In the genomic region with DNA sequence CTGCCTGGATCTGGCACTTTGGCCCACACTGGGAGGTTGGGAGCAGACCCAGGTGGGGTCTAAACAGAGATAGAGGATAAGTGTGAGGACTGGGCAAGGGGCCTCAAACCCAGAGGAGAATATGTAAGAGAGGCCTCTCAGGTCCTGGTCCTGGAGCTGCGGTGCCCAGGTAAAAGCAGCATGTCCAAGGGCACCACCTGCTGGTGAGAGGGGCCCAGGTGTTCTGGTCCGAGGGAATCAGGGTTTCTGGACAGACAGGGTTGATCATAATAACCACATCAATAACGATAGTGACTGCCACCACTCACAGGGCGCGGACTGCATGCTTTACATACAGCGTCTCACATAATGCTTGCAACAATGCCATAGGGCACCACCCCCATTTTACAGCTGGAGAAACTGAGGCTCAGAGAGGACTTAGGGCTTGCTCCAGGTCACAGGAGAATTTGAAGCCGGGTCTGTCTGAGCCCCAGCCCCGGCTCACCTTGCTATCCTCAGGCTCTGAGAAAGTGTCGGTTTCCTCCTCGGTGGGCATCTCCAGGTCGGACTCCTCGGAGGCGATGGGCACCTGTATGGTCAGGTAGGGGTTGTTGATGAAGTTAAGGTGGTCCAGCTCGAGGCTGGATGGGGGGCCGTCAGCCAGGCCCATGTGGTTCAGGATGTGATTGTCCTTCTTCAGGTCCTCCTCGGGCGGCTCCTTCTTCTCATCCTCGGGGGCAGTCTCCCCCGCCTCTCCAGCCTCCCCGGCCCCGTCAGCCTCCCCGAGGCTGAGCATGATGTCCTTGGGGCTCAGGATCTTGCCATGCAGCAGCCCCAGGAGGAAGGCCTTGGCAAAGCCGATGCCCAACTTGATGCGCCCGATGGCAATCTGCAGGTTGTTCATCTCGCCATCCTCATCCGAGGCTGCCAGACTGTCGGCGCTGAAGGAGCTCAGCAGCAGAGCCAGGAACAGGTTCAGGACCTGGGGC, we compare ENCODE assay signal across 9 cellular contexts. TPM values are rescaled to one million over a fixed set of nuclear protein-coding genes. Genes with fewer than 3 reads are reported as not detected.
DNase-seq lines count a peak whose midpoint lies in the region; ATAC-seq, FAIRE-seq and TF ChIP-seq lines count a peak whose summit lies in the region.
"Had no signal": no experiment of that assay in that cellular context is flagged by ENCODE, and none has a peak within 500 bp of the region (broad histone marks: within the 10 kb centered on the region; RNA-seq: fewer than 3 reads in every experiment).

No MANE protein-coding gene starts in this region.

- ATAC-seq in activated T-cell treated with anti-CD3 and anti-CD28 coated beads, Interleukin-2, amount 50 U/mL, for 72 hours (replicated peaks in 1 of 2) = no peak
- ATAC-seq in GM19467 (IDR thresholded peaks at IDR 0.05; ENCODE audit: unreplicated experiment) = no peak

- H4K8ac ChIP-seq in mesendoderm (ENCODE audit: low read depth, low read length) = no peak overlapping the region

- peak; percentile 31 for TF ChIP-seq CTCF in D721Med (IDR thresholded peaks at IDR 0.05; ENCODE audit: insufficient read depth, missing control alignments)
- TF ChIP-seq CTCF in HFFc6 (IDR thresholded peaks at IDR 0.05) = peak; percentile 62

- no peak overlapping the region for H2BK120ac ChIP-seq in mesendoderm (ENCODE audit: low read depth, low read length)

- H3K27ac ChIP-seq in mesendoderm (ENCODE audit: low read depth, low read length) (no peak overlapping the region), substantia nigra (ENCODE audit: low read depth, low read length, poor library complexity, severe bottlenecking) (no peak overlapping the region)

- no peak overlapping the region for H2BK15ac ChIP-seq in mesendoderm (replicated peaks; ENCODE audit: low read depth)

- no peak overlapping the region for H3K56ac ChIP-seq in mesendoderm (ENCODE audit: low read length)

- H3K4me2 ChIP-seq in mesendoderm (ENCODE audit: low read length) = no peak overlapping the region

- H3K4me1 ChIP-seq in mesendoderm (ENCODE audit: control insufficient read depth, low read depth, low read length) = no peaks in the 10 kb centered on the region

- H3K9me3 Mint-ChIP-seq in HFFc6 = no peaks in the 10 kb centered on the region
- H3K9me3 Mint-ChIP-seq in activated T-cell treated with anti-CD3 and anti-CD28 coated beads, Interleukin-2, amount 50 U/mL, for 72 hours = no peaks in the 10 kb centered on the region

- H3K36me3 ChIP-seq in mesendoderm (ENCODE audit: control insufficient read depth, insufficient read depth, low read length) = no peaks in the 10 kb centered on the region

- no peak overlapping the region for H3K4me3 Mint-ChIP-seq in HFFc6
- no peak overlapping the region for H3K4me3 Mint-ChIP-seq in activated T-cell treated with anti-CD3 and anti-CD28 coated beads, Interleukin-2, amount 50 U/mL, for 72 hours

- no peak overlapping the region for H3K9ac ChIP-seq in mesendoderm (ENCODE audit: low read length)

- H2AK5ac ChIP-seq in mesendoderm (ENCODE audit: low read length) = no peak overlapping the region

- H3K36me3 Mint-ChIP-seq in HFFc6 (ENCODE audit: low read depth) = no peaks in the 10 kb centered on the region
- H3K36me3 Mint-ChIP-seq in activated T-cell treated with anti-CD3 and anti-CD28 coated beads, Interleukin-2, amount 50 U/mL, for 72 hours (ENCODE audit: insufficient read depth in 2 of 2) = no peaks in the 10 kb centered on the region

- H4K5ac ChIP-seq in mesendoderm (ENCODE audit: low read length) = no peak overlapping the region

- H3K27ac Mint-ChIP-seq in HFFc6 = no peak overlapping the region
- no peak overlapping the region for H3K27ac Mint-ChIP-seq in activated T-cell treated with anti-CD3 and anti-CD28 coated beads, Interleukin-2, amount 50 U/mL, for 72 hours

- no peaks in the 10 kb centered on the region for H3K79me1 ChIP-seq in mesendoderm (ENCODE audit: low read length)

- H3K79me2 ChIP-seq in mesendoderm (ENCODE audit: control insufficient read depth, insufficient read depth, low read length) = no peaks in the 10 kb centered on the region

- H3K27me3 Mint-ChIP-seq in HFFc6 (ENCODE audit: insufficient read depth) = peaks cover 11% of the 10 kb centered on the region
- no peaks in the 10 kb centered on the region for H3K27me3 Mint-ChIP-seq in activated T-cell treated with anti-CD3 and anti-CD28 coated beads, Interleukin-2, amount 50 U/mL, for 72 hours (ENCODE audit: low read depth)

- H3K18ac ChIP-seq in mesendoderm (ENCODE audit: low read length) = no peak overlapping the region

- H3K23ac ChIP-seq in mesendoderm (ENCODE audit: low read length) = no peak overlapping the region

- WGBS in mesendoderm (ENCODE audit: extremely low coverage, insufficient coverage, low lambda C conversion rate) = no CpG with 5 or more reads among the region's 29 CpGs

- H3K27me3 ChIP-seq in mesendoderm (ENCODE audit: insufficient read depth, low read length, poor library complexity) = no peaks in the 10 kb centered on the region

- H2BK5ac ChIP-seq in mesendoderm (ENCODE audit: low read length) = no peak overlapping the region

- no peak for DNase-seq in D721Med (ENCODE audit: insufficient read length, low spot score)
- no peak for DNase-seq in HFFc6
- peak; percentile 26 to 35 for DNase-seq in activated T-cell treated with anti-CD3 and anti-CD28 coated beads, Interleukin-2, amount 50 U/mL, for 72 hours
- peak; percentile 54 for DNase-seq in mesendoderm
- DNase-seq in substantia nigra (lab: John Stamatoyannopoulos, UW) = no peak
- DNase-seq in foreskin melanocyte = no peak
- DNase-seq in T1000 (lab: John Stamatoyannopoulos, UW) = no peak

- H3K4ac ChIP-seq in mesendoderm (ENCODE audit: low read depth, low read length) = no peak overlapping the region

- peaks cover 7% of the 10 kb centered on the region for H3K4me1 Mint-ChIP-seq in HFFc6 (ENCODE audit: low read depth)
- peaks cover 35% of the 10 kb centered on the region for H3K4me1 Mint-ChIP-seq in activated T-cell treated with anti-CD3 and anti-CD28 coated beads, Interleukin-2, amount 50 U/mL, for 72 hours (ENCODE audit: low read depth)

- no peak overlapping the region for H3K4me3 ChIP-seq in mesendoderm (ENCODE audit: low read length)

- FAIRE-seq in D721Med (lab: Jason Lieb, UNC) = no peak

RNA-seq across cellular contexts. Expression of a gene that starts 19.1 kb away (rescaled TPM):
- under 1 TPM in 5 of 6 experiments, not detected in 1; 0.26 to 0.76 (median 0.34) TPM for total RNA-seq in HFFc6 (2021; fragmentation: NEBNext Ultra II Directional; extraction: Animal tissue kit (Norgen Biotek cat#: 25700))
- 10 to 100 TPM; 24.8 to 31.0 TPM for total RNA-seq in activated T-cell treated with anti-CD3 and anti-CD28 coated beads, Interleukin-2, amount 50 U/mL, for 72 hours
- polyA plus RNA-seq in mesendoderm (2013, experiment 1 of 2) = 0.87 TPM
- 0.94 TPM for polyA plus RNA-seq in mesendoderm (2013, experiment 2 of 2)
- total RNA-seq: RPMI7951 had no signal

RNA-seq across cellular contexts. Expression of a gene that starts 21.5 kb away (rescaled TPM):
- not detected for total RNA-seq in HFFc6 (2021; fragmentation: NEBNext Ultra II Directional; extraction: Animal tissue kit (Norgen Biotek cat#: 25700))
- total RNA-seq in activated T-cell treated with anti-CD3 and anti-CD28 coated beads, Interleukin-2, amount 50 U/mL, for 72 hours = 1 to 10 TPM in 1 of 2 donors, under 1 TPM in 1; 0.93 to 1.0 TPM
- polyA plus RNA-seq in mesendoderm (2013, experiment 1 of 2) = 1.4 TPM
- 1.6 TPM for polyA plus RNA-seq in mesendoderm (2013, experiment 2 of 2)
- total RNA-seq: RPMI7951 had no signal

RNA-seq across cellular contexts. Expression of a gene that starts 32.6 kb away (rescaled TPM):
- total RNA-seq in HFFc6 (2021; fragmentation: NEBNext Ultra II Directional; extraction: Animal tissue kit (Norgen Biotek cat#: 25700)) = not detected
- total RNA-seq in activated T-cell treated with anti-CD3 and anti-CD28 coated beads, Interleukin-2, amount 50 U/mL, for 72 hours = not detected
- polyA plus RNA-seq in mesendoderm (2013, experiment 1 of 2) = 0.14 TPM
- 0.35 TPM for polyA plus RNA-seq in mesendoderm (2013, experiment 2 of 2)
- total RNA-seq: RPMI7951 had no signal

RNA-seq across cellular contexts. Expression of a gene that starts 40.2 kb away (rescaled TPM):
- total RNA-seq in HFFc6 (2021; fragmentation: NEBNext Ultra II Directional; extraction: Animal tissue kit (Norgen Biotek cat#: 25700)) = not detected
- not detected for total RNA-seq in activated T-cell treated with anti-CD3 and anti-CD28 coated beads, Interleukin-2, amount 50 U/mL, for 72 hours
- polyA plus RNA-seq in mesendoderm (2013, experiment 1 of 2) = 0.51 TPM
- 0.46 TPM for polyA plus RNA-seq in mesendoderm (2013, experiment 2 of 2)
- total RNA-seq: RPMI7951 had no signal

RNA-seq across cellular contexts. Expression of a gene that starts 46.9 kb away (rescaled TPM):
- under 1 TPM in 3 of 6 experiments, not detected in 3; 0.17 to 0.27 (median 0.19) TPM for total RNA-seq in HFFc6 (2021; fragmentation: NEBNext Ultra II Directional; extraction: Animal tissue kit (Norgen Biotek cat#: 25700))
- total RNA-seq in activated T-cell treated with anti-CD3 and anti-CD28 coated beads, Interleukin-2, amount 50 U/mL, for 72 hours = 1 to 10 TPM in 1 of 2 donors, under 1 TPM in 1; 0.96 to 1.1 TPM
- polyA plus RNA-seq in mesendoderm (2013, experiment 1 of 2) = 0.22 TPM
- 0.27 TPM for polyA plus RNA-seq in mesendoderm (2013, experiment 2 of 2)
- total RNA-seq: RPMI7951 had no signal

Comparison
In these comparisons a context has a peak if more than half of its experiments do, and no peak if none do; other contexts are left out.
1. DNase-seq: peak in activated T-cell treated with anti-CD3 and anti-CD28 coated beads, Interleukin-2, amount 50 U/mL, for 72 hours (2 of 2) and mesendoderm (single experiment); none in D721Med (single experiment), HFFc6 (single experiment), substantia nigra (0 of 49), foreskin melanocyte (single experiment) and T1000 (single experiment).
2. RNA of a gene that starts 19.1 kb away (total RNA-seq): 24.8 to 31.0 TPM in activated T-cell treated with anti-CD3 and anti-CD28 coated beads, Interleukin-2, amount 50 U/mL, for 72 hours; 0.26 to 0.76 TPM in HFFc6; every median in the first group is over 10 times any median in the second.